9 cellular contexts compared by ENCODE assay signal in genomic region chr7:2523941-2524807, GRCh38. TPM values are rescaled to one million over a fixed set of nuclear protein-coding genes. Genes with fewer than 3 reads are reported as not detected.
DNase-seq lines count a peak whose midpoint lies in the region; ATAC-seq and TF ChIP-seq lines count a peak whose summit lies in the region.
"Had no signal": no experiment of that assay in that cellular context is flagged by ENCODE, and none has a peak within 500 bp of the region (broad histone marks: within the 10 kb centered on the region; RNA-seq: fewer than 3 reads in every experiment).

No MANE protein-coding gene starts in this region.

- WGBS in psoas muscle, 3 donors = 25 to 35% (median 26%) methylated on average over 43 to 51 of the region's 51 CpGs

- H3K9me3 ChIP-seq in psoas muscle (no peaks in the 10 kb centered on the region), A673 (ENCODE audit: low read depth, low read length, poor library complexity, severe bottlenecking) (no peaks in the 10 kb centered on the region)

- CTCF ChIA-PET in A673 (lab: Charles Lee) = no interaction called here

- in situ Hi-C loops in astrocyte of the spinal cord (cut with HindIII; ENCODE audit: low sequenced_read_pairs) = no loop called here

- no peak overlapping the region for H3K4me3 ChIP-seq in astrocyte of the spinal cord (ENCODE audit: low read depth, low read length)
- H3K4me3 ChIP-seq in psoas muscle = peak overlapping the region; percentile 60
- no peak overlapping the region for H3K4me3 ChIP-seq in A673 (ENCODE audit: low read depth, low read length, poor library complexity, severe bottlenecking)

- BruUV-seq in A673 (replicated peaks; lab: Mats Ljungman, UMichigan) = no TSS peak

- DNase-seq in EL = peak; percentile 78
- peak; percentile 86 for DNase-seq in NCI-H2081 treated with DMSO at 0.1 percent for 48 hours (lab: John Stamatoyannopoulos, UW)
- peak; percentile 69 for DNase-seq in astrocyte of the spinal cord (ENCODE audit: low read depth, low spot score)
- DNase-seq in hypothalamus (lab: John Stamatoyannopoulos, UW) = peak; percentile 24 to 95 (median 82)
- peak; percentile 84 to 87 for DNase-seq in psoas muscle
- no peak for DNase-seq in NCI-H1048 (lab: John Stamatoyannopoulos, UW)
- DNase-seq in A673 (ENCODE audit: low spot score) = no peak

- H3K27me3 ChIP-seq in psoas muscle (ENCODE audit: insufficient read depth in 3 of 3, low read length in 2 of 3) = peaks cover 0 to 28% (median 25%) of the 10 kb centered on the region in 3 donors
- no peaks in the 10 kb centered on the region for H3K27me3 ChIP-seq in A673 (replicated peaks; ENCODE audit: insufficient read depth, low read depth, low read length, poor library complexity)

- peak; percentile 20 to 53 (median 36) for ATAC-seq in psoas muscle
- ATAC-seq in GM21717 (IDR thresholded peaks at IDR 0.05; ENCODE audit: unreplicated experiment) = no peak

- intact Hi-C loops in psoas muscle (cut with DNase I) (no loop called here), A673 (cut with micrococcal nuclease; ENCODE audit: unreplicated experiment) (no loop called here)

- H3K27ac ChIP-seq in psoas muscle (no peak overlapping the region), A673 (ENCODE audit: low read depth, low read length, poor library complexity, severe bottlenecking) (no peak overlapping the region)

- TF ChIP-seq CTCF in astrocyte of the spinal cord (IDR thresholded peaks at IDR 0.05; ENCODE audit: low read depth, low read length) = no peak
- TF ChIP-seq CTCF in psoas muscle (IDR thresholded peaks at IDR 0.05) = no peak
- no peak for TF ChIP-seq CTCF in A673 (conservative IDR thresholded peaks at IDR 0.05; ENCODE audit: low read depth, low read length)

- H3K4me1 ChIP-seq in psoas muscle (peaks cover 14% of the 10 kb centered on the region), A673 (ENCODE audit: insufficient read depth, low read length, poor library complexity, severe bottlenecking) (peaks cover 27% of the 10 kb centered on the region)

- POLR2A ChIA-PET in A673 (lab: Charles Lee; ENCODE audit: low non-redundant PET) = interaction anchor here (0.6 kb wide), 1 partner anchor 42 kb away, joined by 5 read pairs; no protein-coding TSS in a partner anchor

- H3K36me3 ChIP-seq in psoas muscle (ENCODE audit: insufficient read depth in 1 of 2, low read depth in 1 of 2) = no peaks in the 10 kb centered on the region
- no peaks in the 10 kb centered on the region for H3K36me3 ChIP-seq in A673 (ENCODE audit: insufficient read depth, low read length, poor library complexity, severe bottlenecking)

RNA-seq across cellular contexts. Expression of gene LFNG, which starts 4.6 kb away (rescaled TPM):
- 1 to 10 TPM; 2.4 to 3.0 (median 2.8) TPM for total RNA-seq in psoas muscle
- 1 to 10 TPM; 1.3 to 2.1 (median 2.0) TPM for polyA plus RNA-seq in psoas muscle
- total RNA-seq in A673 (2021) = 8.7 and 11.7 TPM in 2 replicates

RNA-seq across cellular contexts. Expression of gene BRAT1, which starts 31.1 kb away (rescaled TPM):
- 10 to 100 TPM; 11.9 to 14.3 (median 12.5) TPM for total RNA-seq in psoas muscle
- polyA plus RNA-seq in psoas muscle = 10 to 100 TPM; 13.2 to 14.8 (median 14.4) TPM
- total RNA-seq in A673 (2021) = 47.9 and 48.8 TPM in 2 replicates

RNA-seq across cellular contexts. Expression of gene IQCE, which starts 34.6 kb away (rescaled TPM):
- 1 to 10 TPM; 5.6 to 8.5 (median 7.1) TPM for total RNA-seq in psoas muscle
- 1 to 10 TPM; 2.4 to 9.6 (median 6.5) TPM for polyA plus RNA-seq in psoas muscle
- 35.4 and 42.8 TPM in 2 replicates for total RNA-seq in A673 (2021)

RNA-seq across cellular contexts. Expression of gene GRIFIN, which starts 48.0 kb away (rescaled TPM):
- total RNA-seq in psoas muscle (not detected), A673 (2021) (not detected in 2 replicates)
- not detected for polyA plus RNA-seq in psoas muscle
- polyA plus RNA-seq: neural cell had no signal

Comparison
In these comparisons a context has a peak if more than half of its experiments do, and no peak if none do; other contexts are left out.
1. DNase-seq: peak in EL (single experiment), NCI-H2081 treated with DMSO at 0.1 percent for 48 hours (single experiment), astrocyte of the spinal cord (single experiment), hypothalamus (51 of 51) and psoas muscle (2 of 2); none in NCI-H1048 (single experiment) and A673 (single experiment).